Comparison of ENCODE assay signal across 22 cellular contexts in genomic region chr2:88810488-88810887, GRCh38.
"Had no signal": no experiment of that assay in that cellular context is flagged by ENCODE, and none has a peak within 500 bp of the region (broad histone marks: within the 10 kb centered on the region; RNA-seq: fewer than 3 reads in every experiment).

No MANE protein-coding gene starts in this region.

- H3K27ac ChIP-seq: body of pancreas, breast epithelium had no signal

- H3K4me1 ChIP-seq: adrenal gland, breast epithelium had no signal

- H3K9me3 ChIP-seq: adrenal gland, MG63 had no signal

- H3K4me3 ChIP-seq: adrenal gland, body of pancreas, breast epithelium, MG63 had no signal

- DNase-seq: activated CD4-positive, alpha-beta memory T cell treated with anti-CD3 and anti-CD28 coated beads for 36 hours; activated CD4-positive, alpha-beta T cell treated with anti-CD3 and anti-CD28 coated beads, Interleukin-2, amount 50 U/mL, for 1 hour; activated CD8-positive, alpha-beta memory T cell treated with anti-CD3 and anti-CD28 coated beads, Interleukin-2, amount 50 U/mL, for 4 hours; activated gamma-delta T cell treated with Interleukin-2 at 50 U/mL for 16 hours; activated naive CD4-positive, alpha-beta T cell treated with anti-CD3 and anti-CD28 coated beads for 36 hours; activated T-cell treated with anti-CD3 and anti-CD28 coated beads for 4 hours; activated T-cell treated with anti-CD3 and anti-CD28 coated beads, Interleukin-2, amount 50 U/mL, for 4 hours; adrenal gland; Kasumi-1; MG63; NCI-H1048; NCI-H187; NCI-H2107; NCI-H2171; NCI-H446; OCI-M1; Right ventricle myocardium superior had no signal

- ATAC-seq: activated naive CD4-positive, alpha-beta T cell treated with anti-CD3 and anti-CD28 coated beads, Interleukin-2, amount 50 U/mL, for 72 hours; activated T-cell treated with anti-CD3 and anti-CD28 coated beads, Interleukin-2, amount 50 U/mL, for 4 hours; body of pancreas had no signal

- FAIRE-seq: astrocyte, TTC549 had no signal

- H3K36me3 ChIP-seq: adrenal gland, breast epithelium, MG63 had no signal

- H3K27me3 ChIP-seq: adrenal gland, body of pancreas, breast epithelium, MG63 had no signal
